ENCODE assay signal across 9 cellular contexts in the genomic region with DNA sequence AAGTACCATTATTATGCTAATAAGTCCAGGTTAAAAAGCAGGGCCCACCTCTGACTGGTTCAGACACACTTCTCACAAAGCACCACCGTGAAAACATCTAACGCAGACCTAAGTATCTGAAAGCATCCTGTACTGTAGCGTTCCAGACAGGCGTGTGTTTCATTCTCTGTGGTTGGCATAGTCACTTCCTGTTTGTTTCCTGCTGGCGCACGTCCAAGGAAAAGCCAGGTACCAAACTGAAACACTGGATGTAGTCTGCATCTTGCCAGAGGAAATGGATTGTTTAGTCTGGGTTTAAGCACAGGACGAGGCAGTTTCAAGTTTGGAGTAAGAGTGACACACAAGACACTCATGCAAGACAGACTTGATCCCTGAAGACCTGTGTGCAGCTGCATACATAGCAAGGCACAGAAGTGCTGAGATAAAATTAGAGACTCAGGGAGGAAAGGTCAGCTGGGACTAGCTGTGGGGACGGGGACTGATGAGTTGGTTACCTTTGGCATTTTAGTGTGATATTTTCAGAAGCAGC. TPM values are rescaled to one million over a fixed set of nuclear protein-coding genes. Genes with fewer than 3 reads are reported as not detected.
A peak's percentile ranks its signal among the peaks of the same experiment; 100 is the strongest.
DNase-seq lines count a peak whose midpoint lies in the region; ATAC-seq and TF ChIP-seq lines count a peak whose summit lies in the region.
"Had no signal": no experiment of that assay in that cellular context is flagged by ENCODE, and none has a peak within 500 bp of the region (broad histone marks: within the 10 kb centered on the region; RNA-seq: fewer than 3 reads in every experiment).

No MANE protein-coding gene starts in this region.

- TF ChIP-seq CTCF in activated B cell treated with CpG ODN at 0.5 μM for 24 hours (IDR thresholded peaks at IDR 0.05) (no peak), thyroid gland (IDR thresholded peaks at IDR 0.05) (no peak)

- no peak overlapping the region for H3K27ac ChIP-seq in thyroid gland

- H3K27me3 Mint-ChIP-seq in activated B cell treated with CpG ODN at 0.5 μM for 24 hours = no peaks in the 10 kb centered on the region
- no peaks in the 10 kb centered on the region for H3K27me3 Mint-ChIP-seq in naive thymus-derived CD8-positive, alpha-beta T cell

- H3K27me3 ChIP-seq in thyroid gland = no peaks in the 10 kb centered on the region

- no peak overlapping the region for H3K4me3 ChIP-seq in thyroid gland (replicated peaks in 1 of 3)

- H3K4me1 ChIP-seq in thyroid gland = no peaks in the 10 kb centered on the region

- H3K9me3 Mint-ChIP-seq in activated B cell treated with CpG ODN at 0.5 μM for 24 hours = peaks cover 3% of the 10 kb centered on the region
- H3K9me3 Mint-ChIP-seq in naive thymus-derived CD8-positive, alpha-beta T cell = peaks cover 0 to 13% (median 4%) of the 10 kb centered on the region in 9 donors

- H3K36me3 ChIP-seq in thyroid gland = no peaks in the 10 kb centered on the region

- peaks cover 25% of the 10 kb centered on the region for H3K4me1 Mint-ChIP-seq in activated B cell treated with CpG ODN at 0.5 μM for 24 hours
- peaks cover 13 to 60% (median 49%) of the 10 kb centered on the region in 4 donors for H3K4me1 Mint-ChIP-seq in naive thymus-derived CD8-positive, alpha-beta T cell

- H3K4me3 Mint-ChIP-seq in activated B cell treated with CpG ODN at 0.5 μM for 24 hours = peak overlapping the region; percentile 57
- peak overlapping the region; percentile 40 to 87 (median 74) for H3K4me3 Mint-ChIP-seq in naive thymus-derived CD8-positive, alpha-beta T cell
- H3K4me3 Mint-ChIP-seq: neural crest cell had no signal

- 28 to 37% methylated on average over 8 of the region's 8 CpGs for WGBS in thyroid gland, 2 donors

- CTCF ChIA-PET in activated B cell treated with CpG ODN at 0.5 μM for 24 hours (lab: Charles Lee) = no interaction called here

- peak; percentile 70 for ATAC-seq in GM21529 (IDR thresholded peaks at IDR 0.05; ENCODE audit: unreplicated experiment)
- ATAC-seq in activated B cell treated with CpG ODN at 0.5 μM for 24 hours (ENCODE audit: low read depth) = peak; percentile 71
- peak; percentile 95 to 98 for ATAC-seq in naive thymus-derived CD8-positive, alpha-beta T cell

- TF ChIP-seq POLR2A in thyroid gland (IDR thresholded peaks at IDR 0.05) = no peak

- intact Hi-C loops in activated B cell treated with CpG ODN at 0.5 μM for 24 hours (cut with micrococcal nuclease) = loop anchor here (1.0 kb wide), 1 partner anchor 23 kb away; no protein-coding TSS in a partner anchor
- intact Hi-C loops in thyroid gland (cut with DNase I) = no loop called here

- peak overlapping the region; percentile 65 for H3K27ac Mint-ChIP-seq in activated B cell treated with CpG ODN at 0.5 μM for 24 hours
- H3K27ac Mint-ChIP-seq in naive thymus-derived CD8-positive, alpha-beta T cell = peak overlapping the region; percentile 86 to 100 (median 97)

- DNase-seq in AG20443 (ENCODE audit: low spot score) = peak; percentile 31
- DNase-seq in NCI-H1105 (lab: John Stamatoyannopoulos, UW) = peak; percentile 65
- peak; percentile 18 for DNase-seq in activated B cell treated with CpG ODN at 0.5 μM for 24 hours
- DNase-seq in central memory CD4-positive, alpha-beta T cell = peak; percentile 92
- DNase-seq in naive thymus-derived CD8-positive, alpha-beta T cell = peak; percentile 73 to 92 (median 86)
- DNase-seq in thyroid gland = peak; percentile 41 to 57
- no peak for DNase-seq in NOMO-1 treated with DMSO at 0.1 percent for 48 hours (lab: John Stamatoyannopoulos, UW; ENCODE audit: unreplicated experiment)

- peaks cover 25% of the 10 kb centered on the region for H3K36me3 Mint-ChIP-seq in activated B cell treated with CpG ODN at 0.5 μM for 24 hours (ENCODE audit: low read depth)
- peaks cover 6 to 21% (median 9%) of the 10 kb centered on the region in 3 donors for H3K36me3 Mint-ChIP-seq in naive thymus-derived CD8-positive, alpha-beta T cell

- H3K9me3 ChIP-seq in thyroid gland = no peaks in the 10 kb centered on the region

- POLR2A ChIA-PET in activated B cell treated with CpG ODN at 0.5 μM for 24 hours (lab: Charles Lee) = interaction anchor here (1.0 to 1.2 kb wide), 3 partner anchors 22 to 97 kb away, joined by 3 to 4 read pairs (median 3); partner anchors contain the start of gene BPGM
- POLR2A ChIA-PET in naive thymus-derived CD8-positive, alpha-beta T cell (lab: Charles Lee) = interaction anchor here (0.5 to 11.7 kb wide), 6 partner anchors 14 to 478 kb away, joined by 3 to 144 read pairs (median 5); partner anchors contain the start of genes BPGM and TMEM140

RNA-seq across cellular contexts. Expression of gene BPGM, which starts 23.3 kb away (rescaled TPM):
- total RNA-seq in activated B cell treated with CpG ODN at 0.5 μM for 24 hours (10.1 and 10.2 TPM in 2 replicates), thyroid gland (10 to 100 TPM; 11.9 to 23.9 (median 15.7) TPM)
- total RNA-seq in naive thymus-derived CD8-positive, alpha-beta T cell = 10 to 100 TPM; 25.1 to 26.3 TPM
- polyA plus RNA-seq in naive thymus-derived CD8-positive, alpha-beta T cell = 10 to 100 TPM; 17.2 to 30.1 (median 21.3) TPM
